In genomic region chr16:19093631-19094541, GRCh38 we compare ENCODE assay signal across 1 cellular context.
TF ChIP-seq lines count a peak whose summit lies in the region.

No MANE protein-coding gene starts in this region.

TF ChIP-seq in HepG2, 621 proteins besides CTCF, POLR2A, EP300 and RAD21 (continued from another document and continues in another):
- TF ChIP-seq ZBTB40 (IDR thresholded peaks at IDR 0.05): no peak
- TF ChIP-seq ZBTB40 (CRISPR knock-in tag; IDR thresholded peaks at IDR 0.05): no peak
- TF ChIP-seq ATF7 (IDR thresholded peaks at IDR 0.05): no peak
- TF ChIP-seq ATF7 (CRISPR knock-in tag; IDR thresholded peaks at IDR 0.05): no peak
- no peak for TF ChIP-seq JARID2 (CRISPR knock-in tag; IDR thresholded peaks at IDR 0.05; ENCODE audit: insufficient replicate concordance)
- peak; percentile 67 for TF ChIP-seq HNF4A (CRISPR knock-in tag; IDR thresholded peaks at IDR 0.05)
- peak; percentile 58; the same call in 1 of the 2 replicates for TF ChIP-seq HNF1B (CRISPR knock-in tag; IDR thresholded peaks at IDR 0.05)
- TF ChIP-seq AKAP8 (CRISPR knock-in tag; IDR thresholded peaks at IDR 0.05): no peak
- no peak for TF ChIP-seq LBX2 (CRISPR knock-in tag; IDR thresholded peaks at IDR 0.05; ENCODE audit: borderline replicate concordance)
- TF ChIP-seq ZNF234 (CRISPR knock-in tag; conservative IDR thresholded peaks at IDR 0.05): no peak
- TF ChIP-seq MIXL1 (CRISPR knock-in tag; IDR thresholded peaks at IDR 0.05): no peak
- TF ChIP-seq GATAD1 (CRISPR knock-in tag; IDR thresholded peaks at IDR 0.05): no peak
- TF ChIP-seq MYNN (CRISPR knock-in tag; IDR thresholded peaks at IDR 0.05; ENCODE audit: low read depth): no peak
- TF ChIP-seq ZNF580 (CRISPR knock-in tag; IDR thresholded peaks at IDR 0.05; ENCODE audit: borderline replicate concordance, low read depth): no peak
- TF ChIP-seq ZNF607 (CRISPR knock-in tag; IDR thresholded peaks at IDR 0.05; ENCODE audit: borderline replicate concordance): no peak
- peak; percentile 68 for TF ChIP-seq ZMYM3 (CRISPR knock-in tag; IDR thresholded peaks at IDR 0.05)
- TF ChIP-seq SMAD3 (CRISPR knock-in tag; IDR thresholded peaks at IDR 0.05): no peak
- TF ChIP-seq CCDC6 (CRISPR knock-in tag; IDR thresholded peaks at IDR 0.05): no peak
- TF ChIP-seq MAF1 (CRISPR knock-in tag; IDR thresholded peaks at IDR 0.05; ENCODE audit: borderline replicate concordance): no peak; the same call in 1 of the 2 replicates
- TF ChIP-seq ATF4 (CRISPR knock-in tag; IDR thresholded peaks at IDR 0.05): no peak
- TF ChIP-seq ZFP82 (CRISPR knock-in tag; IDR thresholded peaks at IDR 0.05; ENCODE audit: borderline replicate concordance): no peak
- no peak for TF ChIP-seq ARNT2 (CRISPR knock-in tag; IDR thresholded peaks at IDR 0.05; ENCODE audit: low read depth)
- TF ChIP-seq ZNF597 (CRISPR knock-in tag; IDR thresholded peaks at IDR 0.05): no peak
- no peak for TF ChIP-seq CREBL2 (CRISPR knock-in tag; IDR thresholded peaks at IDR 0.05; ENCODE audit: borderline replicate concordance)
- no peak for TF ChIP-seq SKI (IDR thresholded peaks at IDR 0.05; ENCODE audit: partially characterized antibody)
- TF ChIP-seq CAMTA2 (CRISPR knock-in tag; IDR thresholded peaks at IDR 0.05; ENCODE audit: borderline replicate concordance): no peak
- no peak; the same call in 1 of the 2 replicates for TF ChIP-seq MEIS2 (CRISPR knock-in tag; IDR thresholded peaks at IDR 0.05)
- TF ChIP-seq ELK4 (CRISPR knock-in tag; IDR thresholded peaks at IDR 0.05; ENCODE audit: borderline replicate concordance): no peak
- no peak for TF ChIP-seq ZNF720 (CRISPR knock-in tag; IDR thresholded peaks at IDR 0.05)
- no peak for TF ChIP-seq ZNF44 (CRISPR knock-in tag; IDR thresholded peaks at IDR 0.05)
- TF ChIP-seq MAFG (CRISPR knock-in tag; IDR thresholded peaks at IDR 0.05): no peak
- no peak for TF ChIP-seq IKZF1 (IDR thresholded peaks at IDR 0.05)
- TF ChIP-seq SMARCE1 (IDR thresholded peaks at IDR 0.05; ENCODE audit: borderline replicate concordance): no peak
- TF ChIP-seq GABPA (IDR thresholded peaks at IDR 0.05; ENCODE audit: low read depth, low read length): no peak
- TF ChIP-seq GABPA (CRISPR knock-in tag; IDR thresholded peaks at IDR 0.05; ENCODE audit: low read depth): no peak
- no peak for TF ChIP-seq JDP2 (CRISPR knock-in tag; IDR thresholded peaks at IDR 0.05; ENCODE audit: borderline replicate concordance)
- no peak for TF ChIP-seq ATF6 (CRISPR knock-in tag; conservative IDR thresholded peaks at IDR 0.05)
- TF ChIP-seq LRRFIP1 (CRISPR knock-in tag; conservative IDR thresholded peaks at IDR 0.05): no peak
- TF ChIP-seq ZNF205 (CRISPR knock-in tag; IDR thresholded peaks at IDR 0.05): no peak
- TF ChIP-seq ONECUT2 (CRISPR knock-in tag; IDR thresholded peaks at IDR 0.05): no peak
- TF ChIP-seq MXI1 (IDR thresholded peaks at IDR 0.05; ENCODE audit: borderline replicate concordance, low read depth, low read length): no peak
- TF ChIP-seq ZNF766 (CRISPR knock-in tag; IDR thresholded peaks at IDR 0.05; ENCODE audit: borderline replicate concordance): no peak; the same call in 1 of the 2 replicates
- no peak for TF ChIP-seq PTBP1 (IDR thresholded peaks at IDR 0.05; ENCODE audit: low read depth, low read length, poor library complexity, severe bottlenecking)
- TF ChIP-seq SATB2 (CRISPR knock-in tag; IDR thresholded peaks at IDR 0.05): no peak
- no peak for TF ChIP-seq ZNF260 (CRISPR knock-in tag; IDR thresholded peaks at IDR 0.05; ENCODE audit: borderline replicate concordance, low read depth)
